In genomic region chr3:32782417-32782816, GRCh38 we compare ENCODE assay signal across 2 cellular contexts.
TF ChIP-seq lines count a peak whose summit lies in the region.

No MANE protein-coding gene starts in this region.

TF ChIP-seq in IMR-90, 13 proteins besides CTCF, POLR2A, EP300 and RAD21:
- TF ChIP-seq MAZ (IDR thresholded peaks at IDR 0.05; ENCODE audit: borderline replicate concordance, low read depth, low read length) (no peak), NFE2L2 (IDR thresholded peaks at IDR 0.05; ENCODE audit: low read depth, low read length) (no peak), CHD1 (IDR thresholded peaks at IDR 0.05; ENCODE audit: low read depth, low read length) (no peak), BHLHE40 (IDR thresholded peaks at IDR 0.05; ENCODE audit: low read depth, low read length) (no peak), MAFK (IDR thresholded peaks at IDR 0.05; ENCODE audit: low read depth, low read length) (no peak), SMC3 (IDR thresholded peaks at IDR 0.05; ENCODE audit: low read depth, low read length) (no peak), RFX5 (IDR thresholded peaks at IDR 0.05; ENCODE audit: low read depth, low read length) (no peak), MXI1 (IDR thresholded peaks at IDR 0.05; ENCODE audit: borderline replicate concordance, low read depth, low read length) (no peak), ELK1 (IDR thresholded peaks at IDR 0.05; ENCODE audit: borderline replicate concordance, low read depth, low read length) (no peak), RCOR1 (IDR thresholded peaks at IDR 0.05; ENCODE audit: insufficient replicate concordance, low read length) (no peak), CEBPB (IDR thresholded peaks at IDR 0.05; ENCODE audit: low read depth, low read length) (no peak), FOS (IDR thresholded peaks at IDR 0.05; ENCODE audit: low read depth, low read length) (no peak)
- TF ChIP-seq, protein P1, sequence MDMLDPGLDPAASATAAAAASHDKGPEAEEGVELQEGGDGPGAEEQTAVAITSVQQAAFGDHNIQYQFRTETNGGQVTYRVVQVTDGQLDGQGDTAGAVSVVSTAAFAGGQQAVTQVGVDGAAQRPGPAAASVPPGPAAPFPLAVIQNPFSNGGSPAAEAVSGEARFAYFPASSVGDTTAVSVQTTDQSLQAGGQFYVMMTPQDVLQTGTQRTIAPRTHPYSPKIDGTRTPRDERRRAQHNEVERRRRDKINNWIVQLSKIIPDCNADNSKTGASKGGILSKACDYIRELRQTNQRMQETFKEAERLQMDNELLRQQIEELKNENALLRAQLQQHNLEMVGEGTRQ (IDR thresholded peaks at IDR 0.05; ENCODE audit: low read depth, low read length): no peak

TF ChIP-seq in K562, 482 proteins besides CTCF, POLR2A, EP300 and RAD21:
- TF ChIP-seq HNRNPH1 (optimal IDR thresholded peaks at IDR 0.05; ENCODE audit: low read depth, low read length) (no peak), ZNF696 (CRISPR knock-in tag; conservative IDR thresholded peaks at IDR 0.05) (no peak), RBM15 (IDR thresholded peaks at IDR 0.05; ENCODE audit: insufficient read depth, low read length) (no peak), NFXL1 (CRISPR knock-in tag; IDR thresholded peaks at IDR 0.05) (no peak), SRSF9 (IDR thresholded peaks at IDR 0.05; ENCODE audit: borderline replicate concordance, low read depth, low read length) (no peak), MIER1 (IDR thresholded peaks at IDR 0.05; ENCODE audit: low read depth) (no peak)
- TF ChIP-seq, protein P2, sequence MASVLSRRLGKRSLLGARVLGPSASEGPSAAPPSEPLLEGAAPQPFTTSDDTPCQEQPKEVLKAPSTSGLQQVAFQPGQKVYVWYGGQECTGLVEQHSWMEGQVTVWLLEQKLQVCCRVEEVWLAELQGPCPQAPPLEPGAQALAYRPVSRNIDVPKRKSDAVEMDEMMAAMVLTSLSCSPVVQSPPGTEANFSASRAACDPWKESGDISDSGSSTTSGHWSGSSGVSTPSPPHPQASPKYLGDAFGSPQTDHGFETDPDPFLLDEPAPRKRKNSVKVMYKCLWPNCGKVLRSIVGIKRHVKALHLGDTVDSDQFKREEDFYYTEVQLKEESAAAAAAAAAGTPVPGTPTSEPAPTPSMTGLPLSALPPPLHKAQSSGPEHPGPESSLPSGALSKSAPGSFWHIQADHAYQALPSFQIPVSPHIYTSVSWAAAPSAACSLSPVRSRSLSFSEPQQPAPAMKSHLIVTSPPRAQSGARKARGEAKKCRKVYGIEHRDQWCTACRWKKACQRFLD (CRISPR knock-in tag; IDR thresholded peaks at IDR 0.05): no peak
- TF ChIP-seq, protein P3, sequence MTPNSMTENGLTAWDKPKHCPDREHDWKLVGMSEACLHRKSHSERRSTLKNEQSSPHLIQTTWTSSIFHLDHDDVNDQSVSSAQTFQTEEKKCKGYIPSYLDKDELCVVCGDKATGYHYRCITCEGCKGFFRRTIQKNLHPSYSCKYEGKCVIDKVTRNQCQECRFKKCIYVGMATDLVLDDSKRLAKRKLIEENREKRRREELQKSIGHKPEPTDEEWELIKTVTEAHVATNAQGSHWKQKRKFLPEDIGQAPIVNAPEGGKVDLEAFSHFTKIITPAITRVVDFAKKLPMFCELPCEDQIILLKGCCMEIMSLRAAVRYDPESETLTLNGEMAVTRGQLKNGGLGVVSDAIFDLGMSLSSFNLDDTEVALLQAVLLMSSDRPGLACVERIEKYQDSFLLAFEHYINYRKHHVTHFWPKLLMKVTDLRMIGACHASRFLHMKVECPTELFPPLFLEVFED (CRISPR knock-in tag; conservative IDR thresholded peaks at IDR 0.05): no peak
